In the genomic region with DNA sequence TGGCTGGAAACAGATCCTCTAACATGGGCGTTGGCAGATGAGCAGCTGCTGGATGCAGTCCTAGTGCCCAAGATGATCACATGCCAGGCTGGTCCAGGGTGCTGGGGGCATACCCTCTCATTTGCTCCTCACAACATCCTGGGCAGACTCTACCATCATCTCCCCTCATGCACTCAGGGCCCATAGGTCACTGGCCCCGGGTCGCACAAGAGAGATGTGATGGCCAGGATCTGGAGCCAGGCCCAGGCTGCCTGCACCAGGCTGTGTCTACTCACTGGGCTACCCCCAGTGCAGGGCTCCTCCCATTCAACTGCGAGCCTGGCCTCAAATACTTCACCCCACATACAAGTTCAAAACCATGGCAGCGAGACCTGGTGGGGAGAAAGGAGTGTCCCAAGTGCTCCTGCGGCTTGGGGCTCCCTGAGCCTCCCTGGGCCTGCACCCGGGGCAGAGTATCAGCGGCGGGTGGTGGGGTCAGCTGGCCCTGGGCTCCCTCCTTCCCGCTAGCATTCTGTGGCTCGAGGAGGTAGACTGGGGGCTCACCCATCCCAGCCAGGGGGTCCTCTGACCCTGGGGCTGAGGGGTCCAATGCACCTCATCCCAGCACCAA, we compare ENCODE assay signal across 1 cellular context. TPM values are rescaled to one million over a fixed set of nuclear protein-coding genes. Genes with fewer than 3 reads are reported as not detected.
"Had no signal": no experiment of that assay in that cellular context is flagged by ENCODE, and none has a peak within 500 bp of the region (broad histone marks: within the 10 kb centered on the region; RNA-seq: fewer than 3 reads in every experiment).

No MANE protein-coding gene starts in this region.

RNA-seq across cellular contexts. Expression of gene ADAMTS7, which starts 32.0 kb away (rescaled TPM):
- total RNA-seq: activated CD8-positive, alpha-beta T cell treated with anti-CD3 and anti-CD28 coated beads, Interleukin-2, amount 10 ng/mL, durations not matched to agents 7 days and 5 days had no signal
